In genomic region chr5:2903451-2904395, GRCh38 we compare ENCODE assay signal across 21 cellular contexts.
"Had no signal": no experiment of that assay in that cellular context is flagged by ENCODE, and none has a peak within 500 bp of the region (broad histone marks: within the 10 kb centered on the region; RNA-seq: fewer than 3 reads in every experiment).

No MANE protein-coding gene starts in this region.

- H3K4me1 Mint-ChIP-seq: endodermal cell, naive B cell, nephron had no signal

- H3K36me3 Mint-ChIP-seq: naive B cell had no signal

- H3K9me3 Mint-ChIP-seq: endodermal cell, nephron had no signal

- ATAC-seq: right cardiac atrium had no signal

- H3K4me3 Mint-ChIP-seq: endodermal cell, naive B cell, nephron had no signal

- H3K4me3 ChIP-seq: hepatocyte, stomach, upper lobe of left lung, vagina had no signal

- H3K4me2 ChIP-seq: hepatocyte had no signal

- H2AFZ ChIP-seq: hepatocyte had no signal

- H3K4me1 ChIP-seq: stomach, upper lobe of left lung, vagina had no signal

- DNase-seq: cerebellar nuclear complex; dermis blood vessel endothelial cell; effector CD4-positive, alpha-beta T cell; erythroblast; foreskin melanocyte; midbrain; naive B cell; posterior cingulate gyrus; right cardiac atrium; small intestine; stimulated activated CD4-positive, alpha-beta T cell treated with anti-CD3 and anti-CD28 coated beads, Interleukin-12 subunit alpha, Interleukin-12 subunit beta, amount 100 ng/mL, for 4 hours; stimulated activated naive CD4-positive, alpha-beta T cell; stomach; substantia nigra had no signal

- H3K79me2 ChIP-seq: hepatocyte had no signal

- H3K27ac Mint-ChIP-seq: endodermal cell, naive B cell, nephron had no signal

- H3K9me3 ChIP-seq: upper lobe of left lung, vagina had no signal

- H3K36me3 ChIP-seq: stomach, upper lobe of left lung, vagina had no signal

- H3K27ac ChIP-seq: hepatocyte, stomach, upper lobe of left lung, vagina had no signal

- FAIRE-seq: colon, endothelial cell of umbilical vein, small intestine had no signal

- H3K27me3 ChIP-seq: hepatocyte, stomach, upper lobe of left lung, vagina had no signal

- H3K27me3 Mint-ChIP-seq: naive B cell had no signal
